17 cellular contexts compared by ENCODE assay signal in genomic region chr1:116561563-116561962, GRCh38. TPM values are rescaled to one million over a fixed set of nuclear protein-coding genes. Genes with fewer than 3 reads are reported as not detected.
A peak's percentile ranks its signal among the peaks of the same experiment; 100 is the strongest.
DNase-seq lines count a peak whose midpoint lies in the region; ATAC-seq and TF ChIP-seq lines count a peak whose summit lies in the region.
"Had no signal": no experiment of that assay in that cellular context is flagged by ENCODE, and none has a peak within 500 bp of the region (broad histone marks: within the 10 kb centered on the region; RNA-seq: fewer than 3 reads in every experiment).

No MANE protein-coding gene starts in this region.

- H3K4me1 Mint-ChIP-seq in activated CD4-positive, alpha-beta memory T cell treated with anti-CD3 and anti-CD28 coated beads, Interleukin-2, amount 10 ng/mL, durations not matched to agents 7 days and 5 days, result peaks cover 86% of the 10 kb centered on the region
- H3K4me1 Mint-ChIP-seq in activated CD4-positive, alpha-beta memory T cell treated with anti-CD3 and anti-CD28 coated beads for 36 hours (ENCODE audit: low read depth), result peaks cover 90% of the 10 kb centered on the region
- H3K4me1 Mint-ChIP-seq in IgD-negative memory B cell, result peaks cover 50 to 74% (median 66%) of the 10 kb centered on the region in 3 donors
- peaks cover 85% of the 10 kb centered on the region for H3K4me1 Mint-ChIP-seq in central memory CD8-positive, alpha-beta T cell
- H3K4me1 Mint-ChIP-seq in stimulated activated effector memory CD8-positive, alpha-beta T cell treated with anti-CD3 and anti-CD28 coated beads, Interleukin-12 subunit alpha, Interleukin-12 subunit beta, amount 100 ng/mL, for 72 hours, result peaks cover 93% of the 10 kb centered on the region

- no peak for DNase-seq in activated CD4-positive, alpha-beta memory T cell treated with anti-CD3 and anti-CD28 coated beads, Interleukin-2, amount 10 ng/mL, durations not matched to agents 7 days and 5 days
- DNase-seq in activated CD4-positive, alpha-beta memory T cell treated with anti-CD3 and anti-CD28 coated beads for 36 hours, result no peak
- no peak for DNase-seq in central memory CD8-positive, alpha-beta T cell (ENCODE audit: low spot score in 2 of 2)
- no peak for DNase-seq in stimulated activated effector memory CD8-positive, alpha-beta T cell treated with anti-CD3 and anti-CD28 coated beads, Interleukin-12 subunit alpha, Interleukin-12 subunit beta, amount 100 ng/mL, for 72 hours (ENCODE audit: low spot score in 2 of 2)
- no peak for DNase-seq in tibial artery
- DNase-seq in KG1 (lab: John Stamatoyannopoulos, UW), result no peak
- DNase-seq: C1 segment of cervical spinal cord, Calu3, DMS79, NCI-H1436 treated with DMSO at 0.1 percent for 48 hours, NCI-H2227 treated with DMSO at 0.1 percent for 48 hours, NCI-H524 treated with DMSO at 0.1 percent for 48 hours, OCI-M1, RPMI8226 had no signal

- peak overlapping the region; percentile 2 for H3K27ac Mint-ChIP-seq in activated CD4-positive, alpha-beta memory T cell treated with anti-CD3 and anti-CD28 coated beads, Interleukin-2, amount 10 ng/mL, durations not matched to agents 7 days and 5 days
- H3K27ac Mint-ChIP-seq in activated CD4-positive, alpha-beta memory T cell treated with anti-CD3 and anti-CD28 coated beads for 36 hours, result no peak overlapping the region
- H3K27ac Mint-ChIP-seq in IgD-negative memory B cell, result peak overlapping the region; percentile 18 to 88 (median 79)
- H3K27ac Mint-ChIP-seq in central memory CD8-positive, alpha-beta T cell (ENCODE audit: low read depth), result peak overlapping the region; percentile 81
- H3K27ac Mint-ChIP-seq in stimulated activated effector memory CD8-positive, alpha-beta T cell treated with anti-CD3 and anti-CD28 coated beads, Interleukin-12 subunit alpha, Interleukin-12 subunit beta, amount 100 ng/mL, for 72 hours, result no peak overlapping the region

- peaks cover 0 to 18% (median 3%) of the 10 kb centered on the region in 4 donors for H3K4me1 ChIP-seq in tibial artery

- peaks cover 0 to 7% (median 3%) of the 10 kb centered on the region in 3 donors for H3K36me3 ChIP-seq in tibial artery

- H3K4me3 Mint-ChIP-seq in activated CD4-positive, alpha-beta memory T cell treated with anti-CD3 and anti-CD28 coated beads, Interleukin-2, amount 10 ng/mL, durations not matched to agents 7 days and 5 days, result no peak overlapping the region
- H3K4me3 Mint-ChIP-seq in activated CD4-positive, alpha-beta memory T cell treated with anti-CD3 and anti-CD28 coated beads for 36 hours, result no peak overlapping the region
- H3K4me3 Mint-ChIP-seq in IgD-negative memory B cell, result no peak overlapping the region
- no peak overlapping the region for H3K4me3 Mint-ChIP-seq in central memory CD8-positive, alpha-beta T cell
- peak overlapping the region; percentile 50 for H3K4me3 Mint-ChIP-seq in stimulated activated effector memory CD8-positive, alpha-beta T cell treated with anti-CD3 and anti-CD28 coated beads, Interleukin-12 subunit alpha, Interleukin-12 subunit beta, amount 100 ng/mL, for 72 hours

- POLR2A ChIA-PET in activated CD4-positive, alpha-beta memory T cell treated with anti-CD3 and anti-CD28 coated beads, Interleukin-2, amount 10 ng/mL, durations not matched to agents 7 days and 5 days (lab: Charles Lee), result no interaction called here
- POLR2A ChIA-PET in activated CD4-positive, alpha-beta memory T cell treated with anti-CD3 and anti-CD28 coated beads for 36 hours (lab: Charles Lee), result no interaction called here

- peaks cover 75% of the 10 kb centered on the region for H3K36me3 Mint-ChIP-seq in activated CD4-positive, alpha-beta memory T cell treated with anti-CD3 and anti-CD28 coated beads, Interleukin-2, amount 10 ng/mL, durations not matched to agents 7 days and 5 days (ENCODE audit: low read depth)
- H3K36me3 Mint-ChIP-seq in activated CD4-positive, alpha-beta memory T cell treated with anti-CD3 and anti-CD28 coated beads for 36 hours, result peaks cover 37% of the 10 kb centered on the region
- H3K36me3 Mint-ChIP-seq in IgD-negative memory B cell, result peaks cover 13% of the 10 kb centered on the region
- peaks cover 1% of the 10 kb centered on the region for H3K36me3 Mint-ChIP-seq in central memory CD8-positive, alpha-beta T cell (ENCODE audit: insufficient read depth)
- H3K36me3 Mint-ChIP-seq in stimulated activated effector memory CD8-positive, alpha-beta T cell treated with anti-CD3 and anti-CD28 coated beads, Interleukin-12 subunit alpha, Interleukin-12 subunit beta, amount 100 ng/mL, for 72 hours, result peaks cover 75% of the 10 kb centered on the region

- no peak overlapping the region for H3K27ac ChIP-seq in tibial artery
- H3K27ac ChIP-seq: 22Rv1 had no signal

- CTCF ChIA-PET in activated CD4-positive, alpha-beta memory T cell treated with anti-CD3 and anti-CD28 coated beads, Interleukin-2, amount 10 ng/mL, durations not matched to agents 7 days and 5 days (lab: Charles Lee), result no interaction called here
- CTCF ChIA-PET in activated CD4-positive, alpha-beta memory T cell treated with anti-CD3 and anti-CD28 coated beads for 36 hours (lab: Charles Lee), result no interaction called here

- intact Hi-C loops in activated CD4-positive, alpha-beta memory T cell treated with anti-CD3 and anti-CD28 coated beads for 36 hours (cut with micrococcal nuclease), result no loop called here
- intact Hi-C loops in tibial artery (cut with DNase I; ENCODE audit: low total_unique reads), result no loop called here

- no peak for ATAC-seq in central memory CD8-positive, alpha-beta T cell (replicated peaks; ENCODE audit: extremely low read depth, poor library complexity, severe bottlenecking)
- ATAC-seq in stimulated activated effector memory CD8-positive, alpha-beta T cell treated with anti-CD3 and anti-CD28 coated beads, Interleukin-12 subunit alpha, Interleukin-12 subunit beta, amount 100 ng/mL, for 72 hours, result no peak
- no peak for ATAC-seq in GM18867 (IDR thresholded peaks at IDR 0.05; ENCODE audit: unreplicated experiment)

- peaks cover 24% of the 10 kb centered on the region for H3K9me3 Mint-ChIP-seq in activated CD4-positive, alpha-beta memory T cell treated with anti-CD3 and anti-CD28 coated beads, Interleukin-2, amount 10 ng/mL, durations not matched to agents 7 days and 5 days
- peaks cover 25% of the 10 kb centered on the region for H3K9me3 Mint-ChIP-seq in activated CD4-positive, alpha-beta memory T cell treated with anti-CD3 and anti-CD28 coated beads for 36 hours
- peaks cover 4 to 22% (median 8%) of the 10 kb centered on the region in 3 donors for H3K9me3 Mint-ChIP-seq in IgD-negative memory B cell
- H3K9me3 Mint-ChIP-seq in central memory CD8-positive, alpha-beta T cell, result peaks cover 5% of the 10 kb centered on the region
- H3K9me3 Mint-ChIP-seq in stimulated activated effector memory CD8-positive, alpha-beta T cell treated with anti-CD3 and anti-CD28 coated beads, Interleukin-12 subunit alpha, Interleukin-12 subunit beta, amount 100 ng/mL, for 72 hours, result peaks cover 3% of the 10 kb centered on the region

- H3K4me3 ChIP-seq in tibial artery, result no peak overlapping the region

- H3K27me3 ChIP-seq in tibial artery, result no peaks in the 10 kb centered on the region

- H3K9me3 ChIP-seq in tibial artery, result no peaks in the 10 kb centered on the region

- no peak for TF ChIP-seq CTCF in tibial artery (IDR thresholded peaks at IDR 0.05)

- no peaks in the 10 kb centered on the region for H3K27me3 Mint-ChIP-seq in activated CD4-positive, alpha-beta memory T cell treated with anti-CD3 and anti-CD28 coated beads, Interleukin-2, amount 10 ng/mL, durations not matched to agents 7 days and 5 days
- H3K27me3 Mint-ChIP-seq in activated CD4-positive, alpha-beta memory T cell treated with anti-CD3 and anti-CD28 coated beads for 36 hours, result no peaks in the 10 kb centered on the region
- no peaks in the 10 kb centered on the region for H3K27me3 Mint-ChIP-seq in IgD-negative memory B cell
- no peaks in the 10 kb centered on the region for H3K27me3 Mint-ChIP-seq in central memory CD8-positive, alpha-beta T cell

RNA-seq across cellular contexts. Expression of gene CD58, which starts 9.3 kb away (rescaled TPM):
- total RNA-seq in activated CD4-positive, alpha-beta memory T cell treated with anti-CD3 and anti-CD28 coated beads, Interleukin-2, amount 10 ng/mL, durations not matched to agents 7 days and 5 days, result 10 to 100 TPM; 55.2 to 59.7 TPM
- 10 to 100 TPM; 21.9 to 27.2 TPM for total RNA-seq in activated CD4-positive, alpha-beta memory T cell treated with anti-CD3 and anti-CD28 coated beads for 36 hours
- polyA plus RNA-seq in IgD-negative memory B cell, result 29.5 TPM

Comparison
In these comparisons a context has a peak if more than half of its experiments do, and no peak if none do; other contexts are left out.
1. H3K27ac Mint-ChIP-seq: peak in activated CD4-positive, alpha-beta memory T cell treated with anti-CD3 and anti-CD28 coated beads, Interleukin-2, amount 10 ng/mL, durations not matched to agents 7 days and 5 days (single experiment), IgD-negative memory B cell (3 of 3) and central memory CD8-positive, alpha-beta T cell (single experiment); none in activated CD4-positive, alpha-beta memory T cell treated with anti-CD3 and anti-CD28 coated beads for 36 hours (single experiment) and stimulated activated effector memory CD8-positive, alpha-beta T cell treated with anti-CD3 and anti-CD28 coated beads, Interleukin-12 subunit alpha, Interleukin-12 subunit beta, amount 100 ng/mL, for 72 hours (single experiment).